In the genomic region with DNA sequence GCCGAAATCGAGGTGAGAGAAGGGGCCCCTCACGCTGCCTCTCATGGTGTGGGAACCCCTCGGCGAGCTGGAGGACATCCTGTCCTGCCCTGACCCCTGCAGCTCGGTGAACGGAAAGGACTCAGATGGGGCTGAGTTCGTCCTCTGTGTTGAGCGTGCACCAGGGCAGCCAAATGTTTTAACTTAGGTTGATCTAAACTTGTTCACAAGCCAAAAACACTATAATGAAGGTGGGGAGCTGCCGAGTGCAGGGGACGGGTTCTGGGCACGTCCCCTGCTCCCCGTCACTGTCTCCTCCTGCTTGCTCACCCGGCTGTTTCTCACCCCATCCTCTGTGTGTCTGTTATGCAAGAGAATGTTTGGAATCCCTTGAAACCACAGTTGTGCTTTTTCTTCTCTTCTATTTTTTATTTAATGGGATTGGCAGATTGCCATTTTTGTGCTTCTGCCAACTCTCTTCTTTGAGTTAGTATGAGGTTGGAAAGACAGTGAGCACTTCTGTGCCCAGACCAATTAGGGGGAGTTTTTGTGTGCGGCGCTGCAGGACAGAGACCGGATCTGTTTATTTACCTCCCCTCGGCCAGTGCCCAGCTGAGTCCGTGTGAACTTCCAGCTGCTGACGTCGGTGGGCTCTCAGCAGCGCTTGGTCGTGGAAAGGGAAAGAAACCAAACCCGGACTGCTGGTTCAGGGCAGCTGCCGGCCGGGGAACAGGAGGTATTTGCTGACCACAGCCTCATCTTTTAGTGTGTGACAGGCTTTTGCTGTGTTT, we compare ENCODE assay signal across 9 cellular contexts.
DNase-seq lines count a peak whose midpoint lies in the region; ATAC-seq and TF ChIP-seq lines count a peak whose summit lies in the region.
"Had no signal": no experiment of that assay in that cellular context is flagged by ENCODE, and none has a peak within 500 bp of the region (broad histone marks: within the 10 kb centered on the region; RNA-seq: fewer than 3 reads in every experiment).

No MANE protein-coding gene starts in this region.

- peak overlapping the region; percentile 40 for H3K4me3 Mint-ChIP-seq in mesothelial cell of epicardium
- no peak overlapping the region for H3K4me3 Mint-ChIP-seq in Calu3 (ENCODE audit: low read depth, unreplicated experiment)
- H3K4me3 Mint-ChIP-seq: IgD-negative memory B cell had no signal

- no peak for TF ChIP-seq CTCF in mesothelial cell of epicardium (IDR thresholded peaks at IDR 0.05; ENCODE audit: unreplicated experiment)
- TF ChIP-seq CTCF in Calu3 (IDR thresholded peaks at IDR 0.05; ENCODE audit: unreplicated experiment): no peak

- H3K36me3 ChIP-seq in aorta (ENCODE audit: control insufficient read depth in 1 of 2, insufficient read depth in 2 of 2, low read length in 1 of 2): no peaks in the 10 kb centered on the region

- H3K27me3 ChIP-seq in aorta (ENCODE audit: control insufficient read depth in 1 of 2, insufficient read depth in 2 of 2, low read length in 1 of 2): no peaks in the 10 kb centered on the region

- BruUV-seq in Calu3 (replicated peaks; lab: Mats Ljungman, UMichigan): no TSS peak

- H3K27me3 Mint-ChIP-seq in mesothelial cell of epicardium (ENCODE audit: low read depth): no peaks in the 10 kb centered on the region
- no peaks in the 10 kb centered on the region for H3K27me3 Mint-ChIP-seq in Calu3 (ENCODE audit: unreplicated experiment)
- H3K27me3 Mint-ChIP-seq: IgD-negative memory B cell had no signal

- intact Hi-C loops in aorta (cut with DNase I): loop anchor here (10.0 kb wide), 2 partner anchors 110 to 120 kb away; no protein-coding TSS in a partner anchor
- intact Hi-C loops in Calu3 (cut with micrococcal nuclease; ENCODE audit: unreplicated experiment): no loop called here

- no peaks in the 10 kb centered on the region for H3K9me3 Mint-ChIP-seq in mesothelial cell of epicardium
- H3K9me3 Mint-ChIP-seq in Calu3 (ENCODE audit: low read depth, unreplicated experiment): no peaks in the 10 kb centered on the region
- H3K9me3 Mint-ChIP-seq: IgD-negative memory B cell had no signal

- H3K27ac Mint-ChIP-seq in mesothelial cell of epicardium: peak overlapping the region; percentile 69
- H3K27ac Mint-ChIP-seq in Calu3 (ENCODE audit: unreplicated experiment): no peak overlapping the region

- no peaks in the 10 kb centered on the region for H3K4me1 ChIP-seq in aorta (ENCODE audit: control insufficient read depth in 1 of 2, insufficient read depth in 2 of 2, low read length in 2 of 2)

- no peaks in the 10 kb centered on the region for H3K9me3 ChIP-seq in aorta (ENCODE audit: control insufficient read depth, low read length)

- H3K4me1 Mint-ChIP-seq in mesothelial cell of epicardium (peaks cover 46% of the 10 kb centered on the region), Calu3 (ENCODE audit: low read depth, unreplicated experiment) (no peaks in the 10 kb centered on the region)

- ATAC-seq in aorta (ENCODE audit: low FRiP score) (peak; percentile 74), HG02623 (IDR thresholded peaks at IDR 0.05; ENCODE audit: unreplicated experiment) (no peak), GM21576 (IDR thresholded peaks at IDR 0.05; ENCODE audit: unreplicated experiment) (no peak)

- 2 to 7% methylated on average over 26 of the region's 26 CpGs for WGBS in aorta, 2 donors

- DNase-seq in GM04503 (ENCODE audit: low read depth): peak; percentile 98
- DNase-seq in NCI-H510A (lab: John Stamatoyannopoulos, UW): peak; percentile 33
- peak; percentile 97 to 99 for DNase-seq in dermis microvascular lymphatic vessel endothelial cell (ENCODE audit: low read depth in 2 of 2)
- DNase-seq in mesothelial cell of epicardium (ENCODE audit: low spot score in 2 of 2, unreplicated experiment in 2 of 2): peak in 1 of 2 experiments; percentile 57
- peak; percentile 71 to 80 for DNase-seq in aorta
- DNase-seq in Calu3: no peak

- no peak overlapping the region for H3K4me3 ChIP-seq in aorta (ENCODE audit: low read length in 2 of 2)

- CTCF ChIA-PET in Calu3 (lab: Charles Lee): no interaction called here

- peaks cover 30% of the 10 kb centered on the region for H3K36me3 Mint-ChIP-seq in mesothelial cell of epicardium
- H3K36me3 Mint-ChIP-seq in Calu3 (ENCODE audit: insufficient read depth, unreplicated experiment): no peaks in the 10 kb centered on the region

- H3K27ac ChIP-seq in aorta (ENCODE audit: low read depth in 1 of 2, low read length in 2 of 2): no peak overlapping the region
